Comparison of ENCODE assay signal across 1 cellular context in genomic region chr4:42706086-42706485, GRCh38.
TF ChIP-seq lines count a peak whose summit lies in the region.

No MANE protein-coding gene starts in this region.

TF ChIP-seq in H1, 55 proteins besides CTCF, POLR2A, EP300 and RAD21:
- TF ChIP-seq TAF7 (optimal IDR thresholded peaks at IDR 0.05; ENCODE audit: borderline replicate concordance, low read depth, low read length) = no peak
- TF ChIP-seq, protein P1, sequence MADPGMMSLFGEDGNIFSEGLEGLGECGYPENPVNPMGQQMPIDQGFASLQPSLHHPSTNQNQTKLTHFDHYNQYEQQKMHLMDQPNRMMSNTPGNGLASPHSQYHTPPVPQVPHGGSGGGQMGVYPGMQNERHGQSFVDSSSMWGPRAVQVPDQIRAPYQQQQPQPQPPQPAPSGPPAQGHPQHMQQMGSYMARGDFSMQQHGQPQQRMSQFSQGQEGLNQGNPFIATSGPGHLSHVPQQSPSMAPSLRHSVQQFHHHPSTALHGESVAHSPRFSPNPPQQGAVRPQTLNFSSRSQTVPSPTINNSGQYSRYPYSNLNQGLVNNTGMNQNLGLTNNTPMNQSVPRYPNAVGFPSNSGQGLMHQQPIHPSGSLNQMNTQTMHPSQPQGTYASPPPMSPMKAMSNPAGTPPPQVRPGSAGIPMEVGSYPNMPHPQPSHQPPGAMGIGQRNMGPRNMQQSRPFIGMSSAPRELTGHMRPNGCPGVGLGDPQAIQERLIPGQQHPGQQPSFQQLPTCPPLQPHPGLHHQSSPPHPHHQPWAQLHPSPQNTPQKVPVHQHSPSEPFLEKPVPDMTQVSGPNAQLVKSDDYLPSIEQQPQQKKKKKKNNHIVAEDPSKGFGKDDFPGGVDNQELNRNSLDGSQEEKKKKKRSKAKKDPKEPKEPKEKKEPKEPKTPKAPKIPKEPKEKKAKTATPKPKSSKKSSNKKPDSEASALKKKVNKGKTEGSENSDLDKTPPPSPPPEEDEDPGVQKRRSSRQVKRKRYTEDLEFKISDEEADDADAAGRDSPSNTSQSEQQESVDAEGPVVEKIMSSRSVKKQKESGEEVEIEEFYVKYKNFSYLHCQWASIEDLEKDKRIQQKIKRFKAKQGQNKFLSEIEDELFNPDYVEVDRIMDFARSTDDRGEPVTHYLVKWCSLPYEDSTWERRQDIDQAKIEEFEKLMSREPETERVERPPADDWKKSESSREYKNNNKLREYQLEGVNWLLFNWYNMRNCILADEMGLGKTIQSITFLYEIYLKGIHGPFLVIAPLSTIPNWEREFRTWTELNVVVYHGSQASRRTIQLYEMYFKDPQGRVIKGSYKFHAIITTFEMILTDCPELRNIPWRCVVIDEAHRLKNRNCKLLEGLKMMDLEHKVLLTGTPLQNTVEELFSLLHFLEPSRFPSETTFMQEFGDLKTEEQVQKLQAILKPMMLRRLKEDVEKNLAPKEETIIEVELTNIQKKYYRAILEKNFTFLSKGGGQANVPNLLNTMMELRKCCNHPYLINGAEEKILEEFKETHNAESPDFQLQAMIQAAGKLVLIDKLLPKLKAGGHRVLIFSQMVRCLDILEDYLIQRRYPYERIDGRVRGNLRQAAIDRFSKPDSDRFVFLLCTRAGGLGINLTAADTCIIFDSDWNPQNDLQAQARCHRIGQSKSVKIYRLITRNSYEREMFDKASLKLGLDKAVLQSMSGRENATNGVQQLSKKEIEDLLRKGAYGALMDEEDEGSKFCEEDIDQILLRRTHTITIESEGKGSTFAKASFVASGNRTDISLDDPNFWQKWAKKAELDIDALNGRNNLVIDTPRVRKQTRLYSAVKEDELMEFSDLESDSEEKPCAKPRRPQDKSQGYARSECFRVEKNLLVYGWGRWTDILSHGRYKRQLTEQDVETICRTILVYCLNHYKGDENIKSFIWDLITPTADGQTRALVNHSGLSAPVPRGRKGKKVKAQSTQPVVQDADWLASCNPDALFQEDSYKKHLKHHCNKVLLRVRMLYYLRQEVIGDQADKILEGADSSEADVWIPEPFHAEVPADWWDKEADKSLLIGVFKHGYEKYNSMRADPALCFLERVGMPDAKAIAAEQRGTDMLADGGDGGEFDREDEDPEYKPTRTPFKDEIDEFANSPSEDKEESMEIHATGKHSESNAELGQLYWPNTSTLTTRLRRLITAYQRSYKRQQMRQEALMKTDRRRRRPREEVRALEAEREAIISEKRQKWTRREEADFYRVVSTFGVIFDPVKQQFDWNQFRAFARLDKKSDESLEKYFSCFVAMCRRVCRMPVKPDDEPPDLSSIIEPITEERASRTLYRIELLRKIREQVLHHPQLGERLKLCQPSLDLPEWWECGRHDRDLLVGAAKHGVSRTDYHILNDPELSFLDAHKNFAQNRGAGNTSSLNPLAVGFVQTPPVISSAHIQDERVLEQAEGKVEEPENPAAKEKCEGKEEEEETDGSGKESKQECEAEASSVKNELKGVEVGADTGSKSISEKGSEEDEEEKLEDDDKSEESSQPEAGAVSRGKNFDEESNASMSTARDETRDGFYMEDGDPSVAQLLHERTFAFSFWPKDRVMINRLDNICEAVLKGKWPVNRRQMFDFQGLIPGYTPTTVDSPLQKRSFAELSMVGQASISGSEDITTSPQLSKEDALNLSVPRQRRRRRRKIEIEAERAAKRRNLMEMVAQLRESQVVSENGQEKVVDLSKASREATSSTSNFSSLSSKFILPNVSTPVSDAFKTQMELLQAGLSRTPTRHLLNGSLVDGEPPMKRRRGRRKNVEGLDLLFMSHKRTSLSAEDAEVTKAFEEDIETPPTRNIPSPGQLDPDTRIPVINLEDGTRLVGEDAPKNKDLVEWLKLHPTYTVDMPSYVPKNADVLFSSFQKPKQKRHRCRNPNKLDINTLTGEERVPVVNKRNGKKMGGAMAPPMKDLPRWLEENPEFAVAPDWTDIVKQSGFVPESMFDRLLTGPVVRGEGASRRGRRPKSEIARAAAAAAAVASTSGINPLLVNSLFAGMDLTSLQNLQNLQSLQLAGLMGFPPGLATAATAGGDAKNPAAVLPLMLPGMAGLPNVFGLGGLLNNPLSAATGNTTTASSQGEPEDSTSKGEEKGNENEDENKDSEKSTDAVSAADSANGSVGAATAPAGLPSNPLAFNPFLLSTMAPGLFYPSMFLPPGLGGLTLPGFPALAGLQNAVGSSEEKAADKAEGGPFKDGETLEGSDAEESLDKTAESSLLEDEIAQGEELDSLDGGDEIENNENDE (IDR thresholded peaks at IDR 0.05; ENCODE audit: insufficient replicate concordance, low read length) = no peak
- TF ChIP-seq, protein P2, sequence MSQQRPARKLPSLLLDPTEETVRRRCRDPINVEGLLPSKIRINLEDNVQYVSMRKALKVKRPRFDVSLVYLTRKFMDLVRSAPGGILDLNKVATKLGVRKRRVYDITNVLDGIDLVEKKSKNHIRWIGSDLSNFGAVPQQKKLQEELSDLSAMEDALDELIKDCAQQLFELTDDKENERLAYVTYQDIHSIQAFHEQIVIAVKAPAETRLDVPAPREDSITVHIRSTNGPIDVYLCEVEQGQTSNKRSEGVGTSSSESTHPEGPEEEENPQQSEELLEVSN (IDR thresholded peaks at IDR 0.05) = no peak
- TF ChIP-seq KDM5A (IDR thresholded peaks at IDR 0.05; ENCODE audit: low read length) = no peak
- no peak for TF ChIP-seq CBX8 (IDR thresholded peaks at IDR 0.05; ENCODE audit: borderline replicate concordance, low read depth, low read length)
- no peak for TF ChIP-seq KDM4A (IDR thresholded peaks at IDR 0.05; ENCODE audit: low read depth, low read length, severe bottlenecking)
- TF ChIP-seq SRF (IDR thresholded peaks at IDR 0.05; ENCODE audit: low read depth, low read length) = no peak
- TF ChIP-seq POLR2AphosphoS5 (IDR thresholded peaks at IDR 0.05; ENCODE audit: low read depth, low read length) = no peak
- no peak for TF ChIP-seq CBX5 (IDR thresholded peaks at IDR 0.05; ENCODE audit: low read depth, low read length)
- no peak for TF ChIP-seq CTBP2 (IDR thresholded peaks at IDR 0.05; ENCODE audit: borderline replicate concordance, insufficient read depth, insufficient read length, low read length)
- TF ChIP-seq FOSL1 (IDR thresholded peaks at IDR 0.05; ENCODE audit: insufficient read depth, low read depth, low read length) = no peak
- TF ChIP-seq ASH2L (IDR thresholded peaks at IDR 0.05; ENCODE audit: low read length) = no peak
